In genomic region chr9:121736147-121736721, GRCh38 we compare ENCODE assay signal across 8 cellular contexts.
DNase-seq lines count a peak whose midpoint lies in the region; ATAC-seq and TF ChIP-seq lines count a peak whose summit lies in the region.

No MANE protein-coding gene starts in this region.

- no peaks in the 10 kb centered on the region for H3K36me3 ChIP-seq in KMS-11 (ENCODE audit: insufficient read depth)
- no peaks in the 10 kb centered on the region for H3K36me3 ChIP-seq in right lobe of liver
- no peaks in the 10 kb centered on the region for H3K36me3 ChIP-seq in suprapubic skin

- peak; percentile 40 to 55 (median 49) for ATAC-seq in right lobe of liver

- CTCF ChIA-PET in HEK293T (lab: Yijun Ruan, JAX): no interaction called here

- no peak overlapping the region for H3K4me3 ChIP-seq in KMS-11 (IDR thresholded peaks at IDR 0.05; ENCODE audit: insufficient read depth, low read depth, low read length)
- peak overlapping the region; percentile 14 to 47 (median 16) for H3K4me3 ChIP-seq in right lobe of liver
- H3K4me3 ChIP-seq in suprapubic skin: peak overlapping the region; percentile 51

- H3K79me2 ChIP-seq in KMS-11 (ENCODE audit: insufficient read depth, low read depth): peaks cover 4% of the 10 kb centered on the region; the same call in 1 of the 2 replicates

- no peak for TF ChIP-seq EP300 in suprapubic skin (IDR thresholded peaks at IDR 0.05)

- H3K4me2 ChIP-seq in KMS-11: no peak overlapping the region; the same call in 1 of the 2 replicates

- DNase-seq in ecto neural progenitor cell (ENCODE audit: low spot score) (peak; percentile 85), right lobe of liver (peak; percentile 44 to 65 (median 55)), suprapubic skin (ENCODE audit: low spot score in 2 of 2) (peak; percentile 88 to 92), SKM-1 treated with dmso at 0.1 percent for 144 hours (lab: John Stamatoyannopoulos, UW; ENCODE audit: unreplicated experiment) (no peak), NCI-H510A treated with DMSO at 0.1 percent for 48 hours (lab: John Stamatoyannopoulos, UW) (no peak), NCI-H1930 (lab: John Stamatoyannopoulos, UW) (no peak), HEK293T (ENCODE audit: extremely low spot score) (no peak)

- H3K4me1 ChIP-seq in KMS-11 (ENCODE audit: low read depth, poor library complexity, severe bottlenecking): peaks cover 95% of the 10 kb centered on the region
- H3K4me1 ChIP-seq in right lobe of liver: peaks cover 0 to 31% (median 0%) of the 10 kb centered on the region in 4 donors
- H3K4me1 ChIP-seq in suprapubic skin: peaks cover 68% of the 10 kb centered on the region

- H3K9me3 ChIP-seq in right lobe of liver: no peaks in the 10 kb centered on the region
- H3K9me3 ChIP-seq in suprapubic skin: no peaks in the 10 kb centered on the region

- intact Hi-C loops in right lobe of liver (cut with DNase I): no loop called here

- WGBS in right lobe of liver (ENCODE audit: insufficient coverage, low coverage, low lambda C conversion rate, missing lambda C conversion rate): 43% methylated on average over 14 of the region's 48 CpGs
- no CpG with 5 or more reads among the region's 48 CpGs for WGBS in suprapubic skin

- TF ChIP-seq CTCF in KMS-11 (conservative IDR thresholded peaks at IDR 0.05; ENCODE audit: low read depth, low read length) (no peak), right lobe of liver (IDR thresholded peaks at IDR 0.05) (no peak), suprapubic skin (IDR thresholded peaks at IDR 0.05) (no peak)

- H3K9ac ChIP-seq in KMS-11: no peak overlapping the region

- H2AFZ ChIP-seq in KMS-11 (ENCODE audit: low read depth): no peak overlapping the region

- TF ChIP-seq POLR2A in right lobe of liver (IDR thresholded peaks at IDR 0.05) (no peak), suprapubic skin (IDR thresholded peaks at IDR 0.05) (peak in 1 of 2 donors; percentile 15)

- H3K27ac ChIP-seq in KMS-11 (0 out of 2 replicates have a peak overlapping the region, but pooled peaks have one; percentile 56), right lobe of liver (peak overlapping the region in 2 of 3 donors; percentile 24 to 37), suprapubic skin (peak overlapping the region; percentile 85)

- POLR2A ChIA-PET in HEK293T (lab: Yijun Ruan, JAX): no interaction called here

- H4K20me1 ChIP-seq in KMS-11 (ENCODE audit: insufficient read depth): no peaks in the 10 kb centered on the region

- no peaks in the 10 kb centered on the region for H3K27me3 ChIP-seq in KMS-11 (ENCODE audit: insufficient read depth, low read depth)
- no peaks in the 10 kb centered on the region for H3K27me3 ChIP-seq in right lobe of liver
- no peaks in the 10 kb centered on the region for H3K27me3 ChIP-seq in suprapubic skin

TF ChIP-seq in HEK293T, 16 proteins besides CTCF, POLR2A, EP300 and RAD21:
- no peak for TF ChIP-seq LEF1 (IDR thresholded peaks at IDR 0.05; ENCODE audit: borderline replicate concordance)
- no peak for TF ChIP-seq L3MBTL2 (conservative IDR thresholded peaks at IDR 0.05)
- no peak for TF ChIP-seq PKNOX1 (IDR thresholded peaks at IDR 0.05)
- no peak for TF ChIP-seq TARDBP (IDR thresholded peaks at IDR 0.05)
- TF ChIP-seq BHLHE40 (IDR thresholded peaks at IDR 0.05; ENCODE audit: borderline replicate concordance): no peak

Comparison
In these comparisons a context has a peak if more than half of its experiments do, and no peak if none do; other contexts are left out.
1. H3K27ac ChIP-seq: peak in every context shown above with its lines; median percentile 85 in suprapubic skin; 56 in KMS-11; 30 in right lobe of liver.
2. DNase-seq: peak in ecto neural progenitor cell (single experiment), right lobe of liver (3 of 3) and suprapubic skin (2 of 2); none in SKM-1 treated with dmso at 0.1 percent for 144 hours (single experiment), NCI-H510A treated with DMSO at 0.1 percent for 48 hours (single experiment), NCI-H1930 (0 of 2) and HEK293T (single experiment).